ENCODE assay signal across 25 cellular contexts in the genomic region with DNA sequence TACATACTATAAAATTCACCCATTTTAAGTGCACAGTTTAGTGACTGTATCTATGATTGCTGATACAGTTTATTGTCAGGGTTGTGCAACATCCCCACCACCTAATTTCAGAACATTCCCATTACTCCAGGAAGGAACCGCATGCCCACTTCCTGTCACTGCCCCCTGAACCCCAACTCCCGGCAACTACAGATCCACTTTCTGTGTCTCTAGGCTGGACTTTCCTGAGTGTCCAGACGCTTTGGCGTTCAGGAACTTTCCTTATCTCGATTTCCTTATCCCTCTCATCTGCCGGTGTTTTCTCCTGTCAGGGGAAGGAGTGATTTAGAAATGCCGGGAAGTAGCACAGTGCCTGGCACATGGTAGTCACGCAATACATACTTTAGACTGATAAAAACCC.
DNase-seq lines count a peak whose midpoint lies in the region; ATAC-seq and TF ChIP-seq lines count a peak whose summit lies in the region.
"Had no signal": no experiment of that assay in that cellular context is flagged by ENCODE, and none has a peak within 500 bp of the region (broad histone marks: within the 10 kb centered on the region; RNA-seq: fewer than 3 reads in every experiment).

No MANE protein-coding gene starts in this region.

- 95 to 100% methylated on average over 3 to 7 of the region's 8 CpGs for WGBS in mesodermal cell (ENCODE audit: insufficient coverage in 2 of 2), 2 experiments

- peak overlapping the region; percentile 92 for H3K27ac ChIP-seq in VCaP
- H3K27ac ChIP-seq in mesodermal cell (ENCODE audit: low read depth, low read length, severe bottlenecking): peak overlapping the region; percentile 41
- H3K27ac ChIP-seq: coronary artery, esophagus squamous epithelium, gastroesophageal sphincter, left lung, ovary, right atrium auricular region had no signal

- H3K36me3 ChIP-seq in Caco-2 (ENCODE audit: control insufficient read depth, insufficient read depth, low read length) (no peaks in the 10 kb centered on the region), mesodermal cell (ENCODE audit: control insufficient read depth, insufficient read depth, low read length) (no peaks in the 10 kb centered on the region)
- H3K36me3 ChIP-seq: esophagus squamous epithelium, gastroesophageal sphincter, left lung, ovary, right atrium auricular region had no signal

- H3K27me3 ChIP-seq in Caco-2 (replicated peaks; ENCODE audit: control insufficient read depth, insufficient read depth, low read length): no peaks in the 10 kb centered on the region
- H3K27me3 ChIP-seq: esophagus squamous epithelium, gastroesophageal sphincter, left lung, ovary, right atrium auricular region had no signal

- peak overlapping the region; percentile 72 for H3K27ac Mint-ChIP-seq in Caco-2 (ENCODE audit: unreplicated experiment)
- H3K27ac Mint-ChIP-seq: activated T-helper 1 cell treated with anti-CD3 and anti-CD28 coated beads, Interleukin-12 subunit alpha, Interleukin-12 subunit beta, Interleukin-2, Interleukin-4 antibody, amounts not matched to agents 30 ng/mL and 10 ng/mL and 1 ng/mL, durations not matched to agents 14 hours and 24 hours and 36 hours had no signal

- H3K9me3 ChIP-seq in Caco-2 (peaks cover 4% of the 10 kb centered on the region; the same call in 1 of the 2 replicates), mesodermal cell (ENCODE audit: control insufficient read depth, low read length) (peaks cover 6% of the 10 kb centered on the region)
- H3K9me3 ChIP-seq: left lung, ovary had no signal

- no peaks in the 10 kb centered on the region for H3K9me3 Mint-ChIP-seq in Caco-2 (ENCODE audit: unreplicated experiment)

- H3K4me1 ChIP-seq in Caco-2 (peaks cover 38% of the 10 kb centered on the region), mesodermal cell (ENCODE audit: control insufficient read depth, insufficient read depth, low read length, poor library complexity, severe bottlenecking) (peaks cover 12% of the 10 kb centered on the region)
- H3K4me1 ChIP-seq: right atrium auricular region had no signal

- peak; percentile 15 for ATAC-seq in sciatic nerve
- ATAC-seq in HG02884 (IDR thresholded peaks at IDR 0.05; ENCODE audit: unreplicated experiment): no peak
- ATAC-seq: activated CD4-positive, CD25-positive, alpha-beta regulatory T cell treated with anti-CD3 and anti-CD28 coated beads, Interleukin-2, amount 50 U/mL, for 24 hours; gastroesophageal sphincter; naive thymus-derived CD8-positive, alpha-beta T cell had no signal

- H3K36me3 Mint-ChIP-seq in Caco-2 (ENCODE audit: insufficient read depth, unreplicated experiment): no peaks in the 10 kb centered on the region
- H3K36me3 Mint-ChIP-seq: immature natural killer cell, type B pancreatic cell had no signal

- H3K4me1 Mint-ChIP-seq in Caco-2 (ENCODE audit: low read depth, unreplicated experiment): peaks cover 35% of the 10 kb centered on the region

- H3K4me3 ChIP-seq in Caco-2 (ENCODE audit: low read depth, low read length) (no peak overlapping the region), mesodermal cell (ENCODE audit: extremely low read depth, insufficient read depth, low read length, poor library complexity, severe bottlenecking) (no peak overlapping the region)
- H3K4me3 ChIP-seq: coronary artery, esophagus squamous epithelium, gastroesophageal sphincter, left lung, ovary, right atrium auricular region had no signal

- no TSS peak for BruUV-seq in Caco-2 (replicated peaks; lab: Mats Ljungman, UMichigan)

- H3K4me3 Mint-ChIP-seq in Caco-2 (ENCODE audit: unreplicated experiment): peak overlapping the region; percentile 60
- H3K4me3 Mint-ChIP-seq: activated T-helper 1 cell treated with anti-CD3 and anti-CD28 coated beads, Interleukin-12 subunit alpha, Interleukin-12 subunit beta, Interleukin-2, Interleukin-4 antibody, amounts not matched to agents 30 ng/mL and 10 ng/mL and 1 ng/mL, durations not matched to agents 14 hours and 24 hours and 36 hours; immature natural killer cell; naive thymus-derived CD8-positive, alpha-beta T cell; type B pancreatic cell had no signal

- DNase-seq in Caco-2 (peak in 1 of 2 experiments; percentile 72), sciatic nerve (ENCODE audit: low spot score) (no peak), SW480 (ENCODE audit: low spot score) (no peak), kidney glomerular epithelial cell (lab: John Stamatoyannopoulos, UW) (no peak), NCI-H69 (lab: John Stamatoyannopoulos, UW) (no peak)
- DNase-seq: activated CD4-positive, alpha-beta T cell treated with anti-CD3 and anti-CD28 coated beads, Interleukin-2, amount 50 U/mL, for 48 hours; activated naive CD4-positive, alpha-beta T cell treated with anti-CD3 and anti-CD28 coated beads, Interleukin-2, amount 50 U/mL, for 16 hours; esophagus squamous epithelium; immature natural killer cell; left lung; naive thymus-derived CD8-positive, alpha-beta T cell; NCI-H1105 treated with DMSO at 0.1 percent for 48 hours; NCI-H1930; NCI-H526 treated with DMSO at 0.1 percent for 48 hours; ovary; stimulated activated CD4-positive, alpha-beta T cell treated with anti-CD3 and anti-CD28 coated beads, Interleukin-2, amount 100 ng/mL, for 48 hours had no signal

- POLR2A ChIA-PET in Caco-2 (lab: Charles Lee): no interaction called here

- intact Hi-C loops in Caco-2 (cut with micrococcal nuclease; ENCODE audit: unreplicated experiment) (loop anchor here (1.0 to 10.0 kb wide), 5 partner anchors 23 to 239 kb away; a partner anchor contains a TSS), sciatic nerve (cut with DNase I) (no loop called here)

- TF ChIP-seq CTCF in Caco-2 (IDR thresholded peaks at IDR 0.05; ENCODE audit: insufficient read depth in 1 of 2, low read depth in 1 of 2, low read length in 1 of 2, severe bottlenecking in 1 of 2, unreplicated experiment in 1 of 2) (no peak), VCaP (conservative IDR thresholded peaks at IDR 0.05) (no peak)

- no peaks in the 10 kb centered on the region for H3K27me3 Mint-ChIP-seq in Caco-2 (ENCODE audit: insufficient read depth, unreplicated experiment)
- H3K27me3 Mint-ChIP-seq: type B pancreatic cell had no signal

- CTCF ChIA-PET in Caco-2 (lab: Charles Lee): no interaction called here
